In the genomic region with DNA sequence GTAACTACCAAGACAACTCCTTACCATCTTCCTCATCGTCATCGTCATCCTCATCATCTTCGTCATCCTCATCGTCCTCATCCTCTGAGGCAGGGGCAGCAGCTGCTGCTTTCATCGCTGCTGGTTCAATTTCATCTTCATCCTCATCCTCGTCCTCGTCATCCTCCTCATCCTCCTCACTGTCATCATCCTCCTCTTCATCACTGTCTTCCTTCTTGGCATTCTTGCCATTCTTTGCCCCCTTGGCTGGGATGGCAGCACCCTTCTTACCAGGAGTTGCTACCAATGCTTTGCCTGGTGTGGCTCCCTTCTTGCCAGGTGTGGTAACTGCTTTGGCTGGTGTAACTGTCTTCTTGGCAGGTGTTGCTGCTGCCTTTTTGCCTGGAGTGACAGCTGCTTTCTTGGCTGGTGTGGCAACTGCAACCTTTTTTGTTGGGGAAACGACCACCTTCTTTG, we compare ENCODE assay signal across 13 cellular contexts. TPM values are rescaled to one million over a fixed set of nuclear protein-coding genes. Genes with fewer than 3 reads are reported as not detected.
DNase-seq lines count a peak whose midpoint lies in the region; ATAC-seq, FAIRE-seq and TF ChIP-seq lines count a peak whose summit lies in the region.
"Had no signal": no experiment of that assay in that cellular context is flagged by ENCODE, and none has a peak within 500 bp of the region (broad histone marks: within the 10 kb centered on the region; RNA-seq: fewer than 3 reads in every experiment).

No MANE protein-coding gene starts in this region.

- H3K27me3 ChIP-seq in DOHH2 (ENCODE audit: control insufficient read depth, low read length) (no peaks in the 10 kb centered on the region), iPS-20b (ENCODE audit: insufficient read depth, low read length) (no peaks in the 10 kb centered on the region)
- H3K27me3 ChIP-seq: gastrocnemius medialis, tibial artery had no signal

- no peak for TF ChIP-seq RAD21 in A549 (conservative IDR thresholded peaks at IDR 0.05 in 1 of 2, IDR thresholded peaks at IDR 0.05 in 1 of 2)

- FAIRE-seq in A549 (lab: Jason Lieb, UNC), result no peak

- ATAC-seq in A549 (no peak), T-cell (replicated peaks in 1 of 4) (no peak), GM18498 (IDR thresholded peaks at IDR 0.05; ENCODE audit: unreplicated experiment) (no peak)
- ATAC-seq: gastrocnemius medialis had no signal

- TF ChIP-seq CTCF in A549 (IDR thresholded peaks at IDR 0.05), result no peak
- TF ChIP-seq CTCF in DOHH2 (IDR thresholded peaks at IDR 0.05; ENCODE audit: low read depth, low read length, poor library complexity, severe bottlenecking), result no peak

- peaks cover 67% of the 10 kb centered on the region for H3K79me2 ChIP-seq in DOHH2 (ENCODE audit: control insufficient read depth, low read length)

- H3K9me2 ChIP-seq in DOHH2 (replicated peaks; ENCODE audit: control insufficient read depth, low read length), result no peaks in the 10 kb centered on the region

- H3K9me3 ChIP-seq in A549, result no peaks in the 10 kb centered on the region
- no peaks in the 10 kb centered on the region for H3K9me3 ChIP-seq in DOHH2 (ENCODE audit: control insufficient read depth, insufficient read depth, low read length)
- H3K9me3 ChIP-seq in iPS-20b (ENCODE audit: insufficient read depth, low read depth, low read length), result no peaks in the 10 kb centered on the region
- H3K9me3 ChIP-seq: gastrocnemius medialis, tibial artery had no signal

- H3K4me3 Mint-ChIP-seq in T-cell, result peak overlapping the region in 2 of 3 donors; percentile 47 to 97
- H3K4me3 Mint-ChIP-seq: dendritic cell treated with granulocyte-macrophage colony-stimulating factor and Interleukin-4, amounts not matched to agents 40 ng/mL and 50 ng/mL, for 4 days had no signal

- H3K9ac ChIP-seq in iPS-20b (ENCODE audit: low read depth, low read length), result 0 out of 2 replicates have a peak overlapping the region, but pooled peaks have one; percentile 99

- peaks cover 62% of the 10 kb centered on the region for H3K36me3 Mint-ChIP-seq in T-cell

- peaks cover 53 to 64% (median 61%) of the 10 kb centered on the region in 3 donors for H3K4me1 Mint-ChIP-seq in T-cell

- no peak overlapping the region for H3K27ac ChIP-seq in A549
- no peak overlapping the region; the same call in 1 of the 2 replicates for H3K27ac ChIP-seq in DOHH2 (ENCODE audit: low read depth, low read length)
- H3K27ac ChIP-seq in iPS-20b (ENCODE audit: low read length), result no peak overlapping the region
- H3K27ac ChIP-seq: C4-2B, tibial artery had no signal

- H3K9me3 Mint-ChIP-seq in T-cell, result no peaks in the 10 kb centered on the region
- H3K9me3 Mint-ChIP-seq: dendritic cell treated with granulocyte-macrophage colony-stimulating factor and Interleukin-4, amounts not matched to agents 40 ng/mL and 50 ng/mL, for 4 days had no signal

- H3K4me3 ChIP-seq in A549 (no peak overlapping the region; the same call in 2 of the 3 replicates), DOHH2 (ENCODE audit: low read length) (peak overlapping the region; percentile 82; the same call in 1 of the 2 replicates), iPS-20b (ENCODE audit: low read length) (peak overlapping the region; percentile 87; the same call in 1 of the 2 replicates)
- H3K4me3 ChIP-seq: gastrocnemius medialis, tibial artery had no signal

- no peak for TF ChIP-seq EP300 in A549 (IDR thresholded peaks at IDR 0.05)

- H3K27me3 Mint-ChIP-seq in T-cell, result no peaks in the 10 kb centered on the region
- H3K27me3 Mint-ChIP-seq: dendritic cell treated with granulocyte-macrophage colony-stimulating factor and Interleukin-4, amounts not matched to agents 40 ng/mL and 50 ng/mL, for 4 days had no signal

- H4K20me1 ChIP-seq in DOHH2 (ENCODE audit: control insufficient read depth, insufficient read depth, low read depth, low read length), result peaks cover 53% of the 10 kb centered on the region

- peak overlapping the region; percentile 41 to 78 for H3K27ac Mint-ChIP-seq in T-cell
- H3K27ac Mint-ChIP-seq: dendritic cell treated with granulocyte-macrophage colony-stimulating factor and Interleukin-4, amounts not matched to agents 40 ng/mL and 50 ng/mL, for 4 days had no signal

- TF ChIP-seq POLR2A in A549 (IDR thresholded peaks at IDR 0.05; ENCODE audit: low read length), result no peak

- peaks cover 83% of the 10 kb centered on the region for H3K36me3 ChIP-seq in DOHH2 (ENCODE audit: control insufficient read depth, low read length)
- peaks cover 74% of the 10 kb centered on the region for H3K36me3 ChIP-seq in iPS-20b (ENCODE audit: insufficient read depth, low read depth, low read length)

- H3K4me2 ChIP-seq in A549 (peak overlapping the region; percentile 95), DOHH2 (ENCODE audit: low read length) (peak overlapping the region; percentile 74)

- DNase-seq in A549 (ENCODE audit: low read depth in 1 of 2, low spot score in 1 of 2) (no peak), T-cell (no peak), NCI-H510A treated with DMSO at 0.1 percent for 48 hours (lab: John Stamatoyannopoulos, UW) (no peak), DMS114 treated with DMSO at 0.1 percent for 48 hours (lab: John Stamatoyannopoulos, UW; ENCODE audit: unreplicated experiment) (no peak), NCI-H146 treated with DMSO at 0.1 percent for 48 hours (lab: John Stamatoyannopoulos, UW; ENCODE audit: unreplicated experiment) (no peak)
- DNase-seq: NCI-H187 treated with DMSO at 0.1 percent for 48 hours had no signal

- POLR2A ChIA-PET in A549 (lab: Yijun Ruan, JAX) (interaction anchor here (4.9 kb wide), 1 partner anchor 7 kb away, joined by 107 read pairs; no protein-coding TSS in a partner anchor), T-cell (lab: Charles Lee) (no interaction called here)

- H3K4me1 ChIP-seq in A549 (peaks cover 46% of the 10 kb centered on the region), DOHH2 (ENCODE audit: control insufficient read depth, low read length) (peaks cover 27% of the 10 kb centered on the region), iPS-20b (ENCODE audit: insufficient read depth, low read length) (no peaks in the 10 kb centered on the region)

- 86% methylated on average over 8 of the region's 8 CpGs for WGBS in A549 (ENCODE audit: missing lambda C conversion rate)

- CTCF ChIA-PET in A549 (lab: Yijun Ruan, JAX), result interaction anchor here (0.7 to 7.0 kb wide), 2 partner anchors 9 to 21 kb away, joined by 4 to 40 read pairs; no protein-coding TSS in a partner anchor
- CTCF ChIA-PET in T-cell (lab: Charles Lee), result interaction anchor here in 1 of 2 donors (1.6 to 4.2 kb wide), 2 partner anchors 9 to 56 kb away, joined by 3 to 36 read pairs; no protein-coding TSS in a partner anchor

- peaks cover 74% of the 10 kb centered on the region for H3F3A ChIP-seq in DOHH2 (ENCODE audit: control insufficient read depth, insufficient read depth)

TF ChIP-seq in A549, 52 proteins besides CTCF, POLR2A, EP300 and RAD21:
- peak; percentile 45; the same call in 1 of the 2 replicates for TF ChIP-seq POLR2AphosphoS2 (conservative IDR thresholded peaks at IDR 0.05; ENCODE audit: low read length)
- TF ChIP-seq, protein P1, sequence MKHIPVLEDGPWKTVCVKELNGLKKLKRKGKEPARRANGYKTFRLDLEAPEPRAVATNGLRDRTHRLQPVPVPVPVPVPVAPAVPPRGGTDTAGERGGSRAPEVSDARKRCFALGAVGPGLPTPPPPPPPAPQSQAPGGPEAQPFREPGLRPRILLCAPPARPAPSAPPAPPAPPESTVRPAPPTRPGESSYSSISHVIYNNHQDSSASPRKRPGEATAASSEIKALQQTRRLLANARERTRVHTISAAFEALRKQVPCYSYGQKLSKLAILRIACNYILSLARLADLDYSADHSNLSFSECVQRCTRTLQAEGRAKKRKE (CRISPR knock-in tag; IDR thresholded peaks at IDR 0.05; ENCODE audit: low read depth), result no peak

RNA-seq across cellular contexts. Expression of a gene that starts 2.7 kb away (rescaled TPM):
- polyA plus RNA-seq in A549 (2011; rRNA removed), result 390 and 456 TPM in 2 replicates
- 237 and 279 TPM in 2 replicates for polyA plus RNA-seq in A549 (2012; cell fraction: cytosol; rRNA removed)
- polyA plus RNA-seq in A549 (2012; cell fraction: nucleus; rRNA removed), result 106 and 163 TPM in 2 replicates
- polyA plus RNA-seq in A549 (2017; fragmentation: RNase III; extraction: RNeasy Plus Mini Kit Qiagen cat#74134 plus additional on column Dnase treatment), result 745 to 805 TPM (median 766 TPM) in 3 replicates
- 112 and 119 TPM in 2 replicates for polyA minus RNA-seq in A549 (2011; rRNA and poly(A)+ RNA removed)
- total RNA-seq in T-cell, result 100 to 1,000 TPM; 358 to 468 (median 397) TPM
